Comparison of ENCODE assay signal across 13 cellular contexts in genomic region chr11:19605500-19606371, GRCh38.
DNase-seq lines count a peak whose midpoint lies in the region; ATAC-seq and TF ChIP-seq lines count a peak whose summit lies in the region.
"Had no signal": no experiment of that assay in that cellular context is flagged by ENCODE, and none has a peak within 500 bp of the region (broad histone marks: within the 10 kb centered on the region; RNA-seq: fewer than 3 reads in every experiment).

No MANE protein-coding gene starts in this region.

- no peak for ATAC-seq in activated T-cell treated with anti-CD3 and anti-CD28 coated beads, Interleukin-2, amount 50 U/mL, for 4 hours
- no peak for ATAC-seq in HG02938 (IDR thresholded peaks at IDR 0.05; ENCODE audit: unreplicated experiment)
- ATAC-seq: activated naive CD4-positive, alpha-beta T cell treated with anti-CD3 and anti-CD28 coated beads, Interleukin-2, amount 50 U/mL, for 72 hours; effector memory CD8-positive, alpha-beta T cell; stimulated activated naive CD8-positive, alpha-beta T cell treated with anti-CD3 and anti-CD28 coated beads, Interleukin-15, amount 100 ng/mL, for 72 hours had no signal

- DNase-seq in AG20443 (ENCODE audit: low spot score): peak; percentile 80
- peak; percentile 8 for DNase-seq in LNCaP clone FGC (ENCODE audit: low read depth)
- no peak for DNase-seq in chondrocyte (ENCODE audit: low spot score)
- no peak for DNase-seq in nephron progenitor cell
- no peak for DNase-seq in activated T-cell treated with anti-CD3 and anti-CD28 coated beads, Interleukin-2, amount 50 U/mL, for 4 hours
- no peak for DNase-seq in T-helper 2 cell treated with Interferon-gamma antibody and Interleukin-4, amounts not matched to agents 5 μg/mL and 100 μg/mL, for 36 hours (ENCODE audit: low spot score)
- no peak for DNase-seq in mesothelial cell of epicardium (ENCODE audit: low spot score in 2 of 2, unreplicated experiment in 2 of 2)
- DNase-seq: effector memory CD8-positive, alpha-beta T cell; stimulated activated naive CD8-positive, alpha-beta T cell treated with anti-CD3 and anti-CD28 coated beads, Interleukin-15, amount 100 ng/mL, for 72 hours had no signal

- peaks cover 5% of the 10 kb centered on the region for H3K36me3 Mint-ChIP-seq in chondrocyte (ENCODE audit: low read depth)
- H3K36me3 Mint-ChIP-seq in nephron progenitor cell (ENCODE audit: low read depth): peaks cover 11% of the 10 kb centered on the region
- no peaks in the 10 kb centered on the region for H3K36me3 Mint-ChIP-seq in activated T-cell treated with anti-CD3 and anti-CD28 coated beads, Interleukin-2, amount 50 U/mL, for 4 hours (ENCODE audit: insufficient read depth)
- H3K36me3 Mint-ChIP-seq in T-helper 2 cell treated with Interferon-gamma antibody and Interleukin-4, amounts not matched to agents 5 μg/mL and 100 μg/mL, for 36 hours (ENCODE audit: low read depth): no peaks in the 10 kb centered on the region
- H3K36me3 Mint-ChIP-seq in mesothelial cell of epicardium: no peaks in the 10 kb centered on the region
- H3K36me3 Mint-ChIP-seq: activated naive CD4-positive, alpha-beta T cell treated with anti-CD3 and anti-CD28 coated beads, Interleukin-2, amount 50 U/mL, for 72 hours had no signal

- H3K9me3 Mint-ChIP-seq in chondrocyte (ENCODE audit: low read depth): peaks cover 11% of the 10 kb centered on the region
- peaks cover 30% of the 10 kb centered on the region for H3K9me3 Mint-ChIP-seq in nephron progenitor cell
- H3K9me3 Mint-ChIP-seq in activated T-cell treated with anti-CD3 and anti-CD28 coated beads, Interleukin-2, amount 50 U/mL, for 4 hours: no peaks in the 10 kb centered on the region
- H3K9me3 Mint-ChIP-seq in T-helper 2 cell treated with Interferon-gamma antibody and Interleukin-4, amounts not matched to agents 5 μg/mL and 100 μg/mL, for 36 hours: peaks cover 6% of the 10 kb centered on the region
- peaks cover 17% of the 10 kb centered on the region for H3K9me3 Mint-ChIP-seq in mesothelial cell of epicardium

- no peak overlapping the region for H3K4me3 Mint-ChIP-seq in chondrocyte (ENCODE audit: unreplicated experiment)
- H3K4me3 Mint-ChIP-seq in nephron progenitor cell: no peak overlapping the region
- H3K4me3 Mint-ChIP-seq in activated T-cell treated with anti-CD3 and anti-CD28 coated beads, Interleukin-2, amount 50 U/mL, for 4 hours: no peak overlapping the region
- H3K4me3 Mint-ChIP-seq in T-helper 2 cell treated with Interferon-gamma antibody and Interleukin-4, amounts not matched to agents 5 μg/mL and 100 μg/mL, for 36 hours: no peak overlapping the region
- H3K4me3 Mint-ChIP-seq in mesothelial cell of epicardium: no peak overlapping the region
- H3K4me3 Mint-ChIP-seq: effector memory CD8-positive, alpha-beta T cell; nephron; stimulated activated naive CD8-positive, alpha-beta T cell treated with anti-CD3 and anti-CD28 coated beads, Interleukin-15, amount 100 ng/mL, for 72 hours had no signal

- H3K27me3 Mint-ChIP-seq in chondrocyte (ENCODE audit: low read depth): peaks cover 2% of the 10 kb centered on the region
- peaks cover 10% of the 10 kb centered on the region for H3K27me3 Mint-ChIP-seq in nephron progenitor cell (ENCODE audit: low read depth, poor library complexity)
- peaks cover 19% of the 10 kb centered on the region for H3K27me3 Mint-ChIP-seq in activated T-cell treated with anti-CD3 and anti-CD28 coated beads, Interleukin-2, amount 50 U/mL, for 4 hours (ENCODE audit: low read depth)
- H3K27me3 Mint-ChIP-seq in T-helper 2 cell treated with Interferon-gamma antibody and Interleukin-4, amounts not matched to agents 5 μg/mL and 100 μg/mL, for 36 hours (ENCODE audit: low read depth): no peaks in the 10 kb centered on the region
- H3K27me3 Mint-ChIP-seq in mesothelial cell of epicardium (ENCODE audit: low read depth): peaks cover 6% of the 10 kb centered on the region

- H3K4me3 ChIP-seq in LNCaP clone FGC (ENCODE audit: low read depth, low read length): no peak overlapping the region
- H3K4me3 ChIP-seq: SJSA1 had no signal

- TF ChIP-seq CTCF in LNCaP clone FGC (IDR thresholded peaks at IDR 0.05; ENCODE audit: control insufficient read depth, extremely low read depth, insufficient read depth) (no peak), chondrocyte (IDR thresholded peaks at IDR 0.05) (no peak), nephron progenitor cell (IDR thresholded peaks at IDR 0.05) (no peak), mesothelial cell of epicardium (IDR thresholded peaks at IDR 0.05; ENCODE audit: unreplicated experiment) (no peak)

- H3K4me1 Mint-ChIP-seq in chondrocyte (ENCODE audit: low read depth) (peaks cover 42% of the 10 kb centered on the region), nephron progenitor cell (peaks cover 34% of the 10 kb centered on the region), mesothelial cell of epicardium (peaks cover 4% of the 10 kb centered on the region)
- H3K4me1 Mint-ChIP-seq in activated T-cell treated with anti-CD3 and anti-CD28 coated beads, Interleukin-2, amount 50 U/mL, for 4 hours (ENCODE audit: low read depth): no peaks in the 10 kb centered on the region
- no peaks in the 10 kb centered on the region for H3K4me1 Mint-ChIP-seq in T-helper 2 cell treated with Interferon-gamma antibody and Interleukin-4, amounts not matched to agents 5 μg/mL and 100 μg/mL, for 36 hours (ENCODE audit: low read depth)
- H3K4me1 Mint-ChIP-seq: stimulated activated naive CD8-positive, alpha-beta T cell treated with anti-CD3 and anti-CD28 coated beads, Interleukin-15, amount 100 ng/mL, for 72 hours had no signal

- peak overlapping the region; percentile 11 for H3K27ac Mint-ChIP-seq in chondrocyte (ENCODE audit: unreplicated experiment)
- peak overlapping the region; percentile 44 for H3K27ac Mint-ChIP-seq in nephron progenitor cell
- no peak overlapping the region for H3K27ac Mint-ChIP-seq in T-helper 2 cell treated with Interferon-gamma antibody and Interleukin-4, amounts not matched to agents 5 μg/mL and 100 μg/mL, for 36 hours
- H3K27ac Mint-ChIP-seq in mesothelial cell of epicardium: no peak overlapping the region
- H3K27ac Mint-ChIP-seq: activated naive CD4-positive, alpha-beta T cell treated with anti-CD3 and anti-CD28 coated beads, Interleukin-2, amount 50 U/mL, for 72 hours; effector memory CD8-positive, alpha-beta T cell; nephron; stimulated activated naive CD8-positive, alpha-beta T cell treated with anti-CD3 and anti-CD28 coated beads, Interleukin-15, amount 100 ng/mL, for 72 hours had no signal

Comparison
In these comparisons a context has a peak if more than half of its experiments do, and no peak if none do; other contexts are left out.
1. DNase-seq: peak in AG20443 (single experiment) and LNCaP clone FGC (single experiment); none in chondrocyte (single experiment), nephron progenitor cell (single experiment), activated T-cell treated with anti-CD3 and anti-CD28 coated beads, Interleukin-2, amount 50 U/mL, for 4 hours (single experiment), T-helper 2 cell treated with Interferon-gamma antibody and Interleukin-4, amounts not matched to agents 5 μg/mL and 100 μg/mL, for 36 hours (single experiment) and mesothelial cell of epicardium (0 of 2).
2. H3K27ac Mint-ChIP-seq: peak in chondrocyte (single experiment) and nephron progenitor cell (single experiment); none in T-helper 2 cell treated with Interferon-gamma antibody and Interleukin-4, amounts not matched to agents 5 μg/mL and 100 μg/mL, for 36 hours (single experiment) and mesothelial cell of epicardium (single experiment).